Comparison of ENCODE assay signal across 1 cellular context in genomic region chr7:143381427-143382125, GRCh38.
TF ChIP-seq lines count a peak whose summit lies in the region.

No MANE protein-coding gene starts in this region.

TF ChIP-seq in HEK293, 187 proteins besides CTCF, POLR2A, EP300 and RAD21 (continued from another document and continues in another):
- TF ChIP-seq PRDM2 (tag by site-specific recombination; IDR thresholded peaks at IDR 0.05; ENCODE audit: borderline replicate concordance) = no peak
- no peak for TF ChIP-seq ZSCAN5A (tag by site-specific recombination; IDR thresholded peaks at IDR 0.05)
- peak; percentile 20; the same call in 1 of the 2 replicates for TF ChIP-seq ZBTB21 (tag by site-specific recombination; IDR thresholded peaks at IDR 0.05)
- TF ChIP-seq ZNF639 (tag by site-specific recombination; IDR thresholded peaks at IDR 0.05) = no peak
- TF ChIP-seq ZNF600 (tag by site-specific recombination; IDR thresholded peaks at IDR 0.05) = peak; percentile 46
- TF ChIP-seq GLIS1 (tag by site-specific recombination; IDR thresholded peaks at IDR 0.05) = peak; percentile 29; the same call in 1 of the 2 replicates
- TF ChIP-seq ZXDB (tag by site-specific recombination; IDR thresholded peaks at IDR 0.05) = peak; percentile 19; the same call in 1 of the 2 replicates
- peak; percentile 88 for TF ChIP-seq IKZF3 (tag by site-specific recombination; IDR thresholded peaks at IDR 0.05)
- no peak for TF ChIP-seq ZNF610 (tag by site-specific recombination; IDR thresholded peaks at IDR 0.05; ENCODE audit: borderline replicate concordance)
- TF ChIP-seq ZNF501 (tag by site-specific recombination; IDR thresholded peaks at IDR 0.05) = peak; percentile 56; the same call in 1 of the 2 replicates
- no peak for TF ChIP-seq ZNF830 (tag by site-specific recombination; IDR thresholded peaks at IDR 0.05; ENCODE audit: low read depth)
- TF ChIP-seq GFI1B (tag by site-specific recombination; IDR thresholded peaks at IDR 0.05) = no peak
- TF ChIP-seq ZBTB11 (tag by site-specific recombination; conservative IDR thresholded peaks at IDR 0.05; ENCODE audit: low read depth) = peak; percentile 47
- 0 out of 2 replicates have a peak, but pooled peaks have one; percentile 39 for TF ChIP-seq ZNF449 (tag by site-specific recombination; IDR thresholded peaks at IDR 0.05)
- TF ChIP-seq ZNF2 (tag by site-specific recombination; IDR thresholded peaks at IDR 0.05) = 0 out of 2 replicates have a peak, but pooled peaks have one; percentile 26
- 0 out of 2 replicates have a peak, but pooled peaks have one; percentile 46 for TF ChIP-seq ZNF692 (tag by site-specific recombination; IDR thresholded peaks at IDR 0.05)
- TF ChIP-seq ZNF112 (tag by site-specific recombination; IDR thresholded peaks at IDR 0.05) = no peak
- TF ChIP-seq TRIM28 (IDR thresholded peaks at IDR 0.05; ENCODE audit: borderline replicate concordance, low read length) = no peak
- peak; percentile 66 for TF ChIP-seq PATZ1 (tag by site-specific recombination; IDR thresholded peaks at IDR 0.05)
- TF ChIP-seq YY2 (tag by site-specific recombination; IDR thresholded peaks at IDR 0.05) = no peak
- TF ChIP-seq YY1 (tag by site-specific recombination; IDR thresholded peaks at IDR 0.05) = no peak
- TF ChIP-seq ZEB2 (tag by site-specific recombination; IDR thresholded peaks at IDR 0.05) = peak; percentile 70
- peak; percentile 39 for TF ChIP-seq EGR2 (tag by site-specific recombination; IDR thresholded peaks at IDR 0.05; ENCODE audit: low read depth)
- peak; percentile 49 for TF ChIP-seq KLF9 (tag by site-specific recombination; IDR thresholded peaks at IDR 0.05; ENCODE audit: low read depth)
- no peak for TF ChIP-seq ZNF184 (tag by site-specific recombination; IDR thresholded peaks at IDR 0.05)
- no peak for TF ChIP-seq MEIS1 (CRISPR knock-in tag; IDR thresholded peaks at IDR 0.05; ENCODE audit: borderline replicate concordance)
- TF ChIP-seq ZBTB8A (tag by site-specific recombination; IDR thresholded peaks at IDR 0.05) = peak; percentile 68
- peak; percentile 41; the same call in 1 of the 2 replicates for TF ChIP-seq GLIS2 (tag by site-specific recombination; IDR thresholded peaks at IDR 0.05)
- TF ChIP-seq TCF7L2 (IDR thresholded peaks at IDR 0.05; ENCODE audit: borderline replicate concordance, low read depth, low read length) = no peak
- peak; percentile 36; the same call in 1 of the 2 replicates for TF ChIP-seq ZNF76 (tag by site-specific recombination; IDR thresholded peaks at IDR 0.05; ENCODE audit: borderline replicate concordance, low read depth)
- peak; percentile 64 for TF ChIP-seq KLF8 (tag by site-specific recombination; IDR thresholded peaks at IDR 0.05)
- TF ChIP-seq SP7 (tag by site-specific recombination; IDR thresholded peaks at IDR 0.05) = 0 out of 2 replicates have a peak, but pooled peaks have one; percentile 22
- TF ChIP-seq PRDM10 (tag by site-specific recombination; IDR thresholded peaks at IDR 0.05) = peak; percentile 89
- TF ChIP-seq ZIC2 (tag by site-specific recombination; IDR thresholded peaks at IDR 0.05) = peak; percentile 16; the same call in 1 of the 2 replicates
- TF ChIP-seq ZFHX2 (tag by site-specific recombination; conservative IDR thresholded peaks at IDR 0.05) = peak; percentile 63; the same call in 1 of the 2 replicates
